1 cellular context compared by ENCODE assay signal in genomic region chr17:50630524-50631194, GRCh38.
TF ChIP-seq lines count a peak whose summit lies in the region.

No MANE protein-coding gene starts in this region.

TF ChIP-seq in GM23338, 12 proteins besides CTCF, POLR2A, EP300 and RAD21 (continued from another document):
- TF ChIP-seq REST (IDR thresholded peaks at IDR 0.05; ENCODE audit: unreplicated experiment), result no peak
- TF ChIP-seq POLR2AphosphoS5 (IDR thresholded peaks at IDR 0.05; ENCODE audit: low read depth), result no peak
- no peak for TF ChIP-seq JUNB (IDR thresholded peaks at IDR 0.05; ENCODE audit: unreplicated experiment)
- TF ChIP-seq ZNF331 (CRISPR knock-in tag; IDR thresholded peaks at IDR 0.05; ENCODE audit: low read depth), result no peak
- TF ChIP-seq ETS1 (IDR thresholded peaks at IDR 0.05), result no peak
- no peak for TF ChIP-seq ZNF114 (CRISPR knock-in tag; IDR thresholded peaks at IDR 0.05)
